In genomic region chr7:40493609-40494041, GRCh38 we compare ENCODE assay signal across 1 cellular context.
TF ChIP-seq lines count a peak whose summit lies in the region.

No MANE protein-coding gene starts in this region.

TF ChIP-seq in SK-N-SH, 30 proteins besides CTCF, POLR2A, EP300 and RAD21 (continued from another document):
- TF ChIP-seq SIN3A (IDR thresholded peaks at IDR 0.05; ENCODE audit: borderline replicate concordance, low read depth, low read length): peak; percentile 85; the same call in 1 of the 2 replicates
- peak; percentile 99 for TF ChIP-seq PBX3 (IDR thresholded peaks at IDR 0.05)
- no peak for TF ChIP-seq RFX5 (IDR thresholded peaks at IDR 0.05; ENCODE audit: low read length)
- TF ChIP-seq RCOR1 (IDR thresholded peaks at IDR 0.05; ENCODE audit: low read length): no peak
- peak; percentile 56; the same call in 1 of the 2 replicates for TF ChIP-seq USF1 (IDR thresholded peaks at IDR 0.05; ENCODE audit: borderline replicate concordance, low read depth)
- TF ChIP-seq FOXM1 (IDR thresholded peaks at IDR 0.05; ENCODE audit: low read depth): peak; percentile 100
- TF ChIP-seq FOSL2 (IDR thresholded peaks at IDR 0.05; ENCODE audit: borderline replicate concordance, low read depth): peak; percentile 89
- TF ChIP-seq TEAD4 (IDR thresholded peaks at IDR 0.05; ENCODE audit: borderline replicate concordance, insufficient read depth): peak; percentile 100
TF ChIP-seq in SK-N-SH: peak in this region for 19.
